ENCODE assay signal across 11 cellular contexts in genomic region chr10:74854610-74855009, GRCh38. TPM values are rescaled to one million over a fixed set of nuclear protein-coding genes. Genes with fewer than 3 reads are reported as not detected.
DNase-seq lines count a peak whose midpoint lies in the region; ATAC-seq and TF ChIP-seq lines count a peak whose summit lies in the region.
"Had no signal": no experiment of that assay in that cellular context is flagged by ENCODE, and none has a peak within 500 bp of the region (broad histone marks: within the 10 kb centered on the region; RNA-seq: fewer than 3 reads in every experiment).

No MANE protein-coding gene starts in this region.

- H2BK5ac ChIP-seq in mesendoderm (ENCODE audit: low read length): no peak overlapping the region

- no peak overlapping the region for H3K4me3 ChIP-seq in BLaER1 treated with 17β-estradiol and CSF1 and Interleukin-3, amounts not matched to agents 10 nM and 100 nM
- no peak overlapping the region for H3K4me3 ChIP-seq in mesendoderm (ENCODE audit: low read length)
- H3K4me3 ChIP-seq in PC-3 (ENCODE audit: low read length): no peak overlapping the region
- no peak overlapping the region for H3K4me3 ChIP-seq in suprapubic skin

- peaks cover 0 to 18% (median 9%) of the 10 kb centered on the region in 11 experiments; a peak in 14 of 22 replicates for H3K9me3 ChIP-seq in BLaER1 treated with 17β-estradiol and CSF1 and Interleukin-3, amounts not matched to agents 10 nM and 100 nM (replicated peaks in 1 of 11)
- H3K9me3 ChIP-seq in PC-3 (ENCODE audit: low read length) (no peaks in the 10 kb centered on the region), suprapubic skin (no peaks in the 10 kb centered on the region)

- intact Hi-C loops in PC-3 (cut with micrococcal nuclease): no loop called here

- no peak overlapping the region for H2BK120ac ChIP-seq in mesendoderm (ENCODE audit: low read depth, low read length)

- no peak overlapping the region for H3K27ac ChIP-seq in BLaER1 treated with 17β-estradiol and CSF1 and Interleukin-3, amounts not matched to agents 10 nM and 100 nM
- no peak overlapping the region for H3K27ac ChIP-seq in mesendoderm (ENCODE audit: low read depth, low read length)
- no peak overlapping the region for H3K27ac ChIP-seq in PC-3 (ENCODE audit: low read length)
- no peak overlapping the region for H3K27ac ChIP-seq in suprapubic skin

- BruUV-seq in PC-3 (replicated peaks; lab: Mats Ljungman, UMichigan): no TSS peak

- CTCF ChIA-PET in PC-3 (lab: Charles Lee): no interaction called here

- H3K27me3 ChIP-seq in BLaER1 treated with 17β-estradiol and CSF1 and Interleukin-3, amounts not matched to agents 10 nM and 100 nM: no peaks in the 10 kb centered on the region
- H3K27me3 ChIP-seq in mesendoderm (ENCODE audit: insufficient read depth, low read length, poor library complexity) (no peaks in the 10 kb centered on the region), PC-3 (ENCODE audit: low read length) (no peaks in the 10 kb centered on the region), suprapubic skin (no peaks in the 10 kb centered on the region)

- no peak overlapping the region for H2AFZ ChIP-seq in PC-3 (ENCODE audit: low read length)

- H2BK15ac ChIP-seq in mesendoderm (replicated peaks; ENCODE audit: low read depth): no peak overlapping the region

- ATAC-seq in GM21367 (IDR thresholded peaks at IDR 0.05; ENCODE audit: unreplicated experiment) (peak; percentile 32), SK-N-SH treated with all-trans-retinoic acid at 6 μM for 48 hours (peak; percentile 20; the same call in 2 of the 3 replicates), PC-3 (no peak), HG03469 (IDR thresholded peaks at IDR 0.05; ENCODE audit: unreplicated experiment) (no peak)

- no peak overlapping the region for H3K56ac ChIP-seq in mesendoderm (ENCODE audit: low read length)

- TF ChIP-seq EP300 in suprapubic skin (IDR thresholded peaks at IDR 0.05): no peak

- H4K8ac ChIP-seq in mesendoderm (ENCODE audit: low read depth, low read length): no peak overlapping the region

- peaks cover 2% of the 10 kb centered on the region for H3K79me2 ChIP-seq in mesendoderm (ENCODE audit: control insufficient read depth, insufficient read depth, low read length)
- H3K79me2 ChIP-seq in PC-3 (ENCODE audit: low read length): peaks cover 98% of the 10 kb centered on the region

- TF ChIP-seq CTCF in PC-3 (conservative IDR thresholded peaks at IDR 0.05; ENCODE audit: low read depth, low read length): no peak
- TF ChIP-seq CTCF in suprapubic skin (IDR thresholded peaks at IDR 0.05): no peak

- H3F3A ChIP-seq in PC-3 (ENCODE audit: low read length, unreplicated experiment): no peaks in the 10 kb centered on the region

- peaks cover 0 to 60% (median 30%) of the 10 kb centered on the region in 11 experiments; a peak in 19 of 22 replicates for H3K36me3 ChIP-seq in BLaER1 treated with 17β-estradiol and CSF1 and Interleukin-3, amounts not matched to agents 10 nM and 100 nM
- H3K36me3 ChIP-seq in mesendoderm (ENCODE audit: control insufficient read depth, insufficient read depth, low read length): no peaks in the 10 kb centered on the region
- H3K36me3 ChIP-seq in PC-3 (ENCODE audit: low read depth, low read length): no peaks in the 10 kb centered on the region
- H3K36me3 ChIP-seq in suprapubic skin: no peaks in the 10 kb centered on the region

- peak overlapping the region; percentile 1 to 49 (median 32); a peak in 15 of 22 replicates for H3K4me2 ChIP-seq in BLaER1 treated with 17β-estradiol and CSF1 and Interleukin-3, amounts not matched to agents 10 nM and 100 nM
- H3K4me2 ChIP-seq in mesendoderm (ENCODE audit: low read length) (no peak overlapping the region), PC-3 (ENCODE audit: low read length) (no peak overlapping the region)

- H3K4ac ChIP-seq in mesendoderm (ENCODE audit: low read depth, low read length): no peak overlapping the region

- H4K5ac ChIP-seq in mesendoderm (ENCODE audit: low read length): no peak overlapping the region

- H3K79me1 ChIP-seq in mesendoderm (ENCODE audit: low read length): peaks cover 2% of the 10 kb centered on the region

- no CpG with 5 or more reads among the region's 4 CpGs for WGBS in mesendoderm (ENCODE audit: extremely low coverage, insufficient coverage, low lambda C conversion rate)
- 58% methylated on average over 4 of the region's 4 CpGs for WGBS in suprapubic skin

- peaks cover 0 to 79% (median 8%) of the 10 kb centered on the region in 11 experiments; a peak in 9 of 22 replicates for H4K20me1 ChIP-seq in BLaER1 treated with 17β-estradiol and CSF1 and Interleukin-3, amounts not matched to agents 10 nM and 100 nM
- H4K20me1 ChIP-seq in PC-3 (ENCODE audit: low read length): peaks cover 38% of the 10 kb centered on the region

- TF ChIP-seq POLR2A in suprapubic skin (IDR thresholded peaks at IDR 0.05): no peak

- no peak overlapping the region for H2AK5ac ChIP-seq in mesendoderm (ENCODE audit: low read length)

- H3K9me2 ChIP-seq in PC-3 (replicated peaks; ENCODE audit: low read length): no peaks in the 10 kb centered on the region

- H3K23ac ChIP-seq in mesendoderm (ENCODE audit: low read length): no peak overlapping the region

- H3K18ac ChIP-seq in mesendoderm (ENCODE audit: low read length): no peak overlapping the region

- 0 out of 22 replicates have a peak overlapping the region, but pooled peaks of 1 of the 11 experiments have one; percentile 4 for H3K9ac ChIP-seq in BLaER1 treated with 17β-estradiol and CSF1 and Interleukin-3, amounts not matched to agents 10 nM and 100 nM
- H3K9ac ChIP-seq in mesendoderm (ENCODE audit: low read length) (no peak overlapping the region), PC-3 (ENCODE audit: low read length) (no peak overlapping the region)

- DNase-seq in mesendoderm: peak; percentile 19
- no peak for DNase-seq in PC-3
- DNase-seq in GOT3 (lab: John Stamatoyannopoulos, UW): no peak
- no peak for DNase-seq in suprapubic skin (ENCODE audit: low spot score in 2 of 2)
- DNase-seq: Calu3, foreskin melanocyte, mammary epithelial cell had no signal

- POLR2A ChIA-PET in PC-3 (lab: Charles Lee; ENCODE audit: unreplicated experiment): no interaction called here

- peaks cover 13 to 37% (median 23%) of the 10 kb centered on the region in 10 experiments for H3K4me1 ChIP-seq in BLaER1 treated with 17β-estradiol and CSF1 and Interleukin-3, amounts not matched to agents 10 nM and 100 nM
- H3K4me1 ChIP-seq in mesendoderm (ENCODE audit: control insufficient read depth, low read depth, low read length): no peaks in the 10 kb centered on the region
- no peaks in the 10 kb centered on the region; the same call in 1 of the 2 replicates for H3K4me1 ChIP-seq in PC-3 (ENCODE audit: insufficient read depth, low read length)
- peaks cover 52% of the 10 kb centered on the region for H3K4me1 ChIP-seq in suprapubic skin

TF ChIP-seq in SK-N-SH treated with all-trans-retinoic acid at 6 μM for 48 hours, 23 proteins besides CTCF, POLR2A, EP300 and RAD21 (continues in another document):
- no peak for TF ChIP-seq RARB (CRISPR knock-in tag; IDR thresholded peaks at IDR 0.05)
- no peak for TF ChIP-seq PATZ1 (CRISPR knock-in tag; IDR thresholded peaks at IDR 0.05; ENCODE audit: borderline replicate concordance)
- TF ChIP-seq POU6F1 (CRISPR knock-in tag; IDR thresholded peaks at IDR 0.05; ENCODE audit: borderline replicate concordance, low read depth): no peak
- peak; percentile 32; the same call in 1 of the 2 replicates for TF ChIP-seq TCF4 (CRISPR knock-in tag; IDR thresholded peaks at IDR 0.05; ENCODE audit: borderline replicate concordance)
- TF ChIP-seq CREB5 (CRISPR knock-in tag; IDR thresholded peaks at IDR 0.05; ENCODE audit: low read depth): no peak

RNA-seq across cellular contexts. Expression of gene KAT6B, which starts 28.2 kb away (rescaled TPM):
- polyA plus RNA-seq in mesendoderm (2013, experiment 1 of 2): 11.0 TPM
- polyA plus RNA-seq in mesendoderm (2013, experiment 2 of 2): 11.2 TPM
- total RNA-seq in PC-3 (2014; rRNA removed) (83.0 and 94.5 TPM in 2 replicates), suprapubic skin (10 to 100 TPM; 34.2 to 84.2 (median 47.3) TPM)

Comparison
In these comparisons a context has a peak if more than half of its experiments do, and no peak if none do; other contexts are left out.
1. H3K4me2 ChIP-seq: peak in BLaER1 treated with 17β-estradiol and CSF1 and Interleukin-3, amounts not matched to agents 10 nM and 100 nM (11 of 11); none in mesendoderm (single experiment) and PC-3 (single experiment).
2. ATAC-seq: peak in GM21367 (single experiment) and SK-N-SH treated with all-trans-retinoic acid at 6 μM for 48 hours (single experiment); none in PC-3 (single experiment) and HG03469 (single experiment).